Comparison of ENCODE assay signal across 8 cellular contexts in the genomic region with DNA sequence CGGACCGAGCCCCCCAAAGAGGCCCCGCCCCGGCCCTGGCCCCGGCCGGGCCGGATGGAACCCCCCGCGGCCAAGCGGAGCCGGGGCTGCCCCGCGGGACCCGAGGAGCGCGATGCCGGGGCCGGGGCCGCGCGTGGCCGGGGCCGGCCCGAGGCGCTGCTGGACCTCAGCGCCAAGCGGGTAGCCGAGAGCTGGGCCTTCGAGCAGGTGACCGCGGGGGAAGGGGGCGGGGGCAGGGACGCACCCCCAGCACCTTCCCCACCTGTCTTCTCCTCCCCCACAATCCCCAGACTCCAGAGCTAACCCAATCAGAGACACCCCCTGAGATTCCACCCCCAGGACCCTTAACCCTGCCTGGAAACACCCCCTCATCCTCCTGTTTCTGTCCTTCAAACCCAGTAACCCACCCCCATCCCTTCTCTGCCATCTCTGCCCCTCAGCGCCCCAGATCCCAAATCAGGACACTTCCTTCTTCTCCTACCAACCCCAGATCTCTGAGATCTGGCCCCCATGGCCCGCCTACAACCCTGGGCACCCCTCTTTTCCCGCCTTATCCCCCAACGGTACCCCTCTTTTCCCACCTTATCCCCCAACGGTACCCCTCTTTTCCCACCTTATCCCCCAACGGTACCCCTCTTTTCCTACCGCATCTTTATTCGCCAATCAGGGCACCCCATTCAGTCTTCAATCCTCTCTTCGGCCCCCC. TPM values are rescaled to one million over a fixed set of nuclear protein-coding genes. Genes with fewer than 3 reads are reported as not detected.
A peak's percentile ranks its signal among the peaks of the same experiment; 100 is the strongest.
DNase-seq lines count a peak whose midpoint lies in the region; ATAC-seq, FAIRE-seq and TF ChIP-seq lines count a peak whose summit lies in the region.

No MANE protein-coding gene starts in this region.

- peak; percentile 38 for ATAC-seq in GM19328 (IDR thresholded peaks at IDR 0.05; ENCODE audit: unreplicated experiment)
- ATAC-seq in HG03378 (IDR thresholded peaks at IDR 0.05; ENCODE audit: unreplicated experiment), result peak; percentile 12

- H3K9me3 Mint-ChIP-seq in activated naive CD8-positive, alpha-beta T cell treated with anti-CD3 and anti-CD28 coated beads for 36 hours, result no peaks in the 10 kb centered on the region

- no peaks in the 10 kb centered on the region for H3K27me3 ChIP-seq in BLaER1 treated with 17β-estradiol and CSF1 and Interleukin-3, amounts not matched to agents 10 nM and 100 nM
- no peaks in the 10 kb centered on the region for H3K27me3 ChIP-seq in spleen (replicated peaks in 1 of 7)

- H3K27ac Mint-ChIP-seq in activated naive CD8-positive, alpha-beta T cell treated with anti-CD3 and anti-CD28 coated beads for 36 hours, result peak overlapping the region; percentile 65

- no peak for TF ChIP-seq CTCF in spleen (IDR thresholded peaks at IDR 0.05 in 8 of 11, conservative IDR thresholded peaks at IDR 0.05 in 3 of 11)

- peak overlapping the region; percentile 87 for H3K4me3 Mint-ChIP-seq in activated naive CD8-positive, alpha-beta T cell treated with anti-CD3 and anti-CD28 coated beads for 36 hours

- H3K27me3 Mint-ChIP-seq in activated naive CD8-positive, alpha-beta T cell treated with anti-CD3 and anti-CD28 coated beads for 36 hours, result no peaks in the 10 kb centered on the region

- TF ChIP-seq POLR2A in spleen (IDR thresholded peaks at IDR 0.05), result no peak

- 2 to 9% (median 4%) methylated on average over 11 to 41 of the region's 42 CpGs for WGBS in spleen, 5 donors

- no peak for DNase-seq in activated naive CD8-positive, alpha-beta T cell treated with anti-CD3 and anti-CD28 coated beads for 36 hours
- DNase-seq in spleen (no peak), frontal cortex (ENCODE audit: low spot score in 2 of 2) (no peak)
- no peak for DNase-seq in stimulated activated CD4-positive, alpha-beta T cell treated with anti-CD3 and anti-CD28 coated beads, Interleukin-12 subunit alpha, Interleukin-12 subunit beta, amount 100 ng/mL, for 4 hours

- H3K36me3 ChIP-seq in BLaER1 treated with 17β-estradiol and CSF1 and Interleukin-3, amounts not matched to agents 10 nM and 100 nM, result peaks cover 0 to 26% (median 9%) of the 10 kb centered on the region in 11 experiments; a peak in 14 of 22 replicates
- peaks cover 0 to 8% (median 0%) of the 10 kb centered on the region in 6 donors for H3K36me3 ChIP-seq in spleen

- intact Hi-C loops in spleen (cut with DNase I; ENCODE audit: low total_unique reads), result no loop called here

- peaks cover 22% of the 10 kb centered on the region for H3K4me1 Mint-ChIP-seq in activated naive CD8-positive, alpha-beta T cell treated with anti-CD3 and anti-CD28 coated beads for 36 hours

- no peak for FAIRE-seq in frontal cortex (lab: Jason Lieb, UNC)

- H3K9ac ChIP-seq in BLaER1 treated with 17β-estradiol and CSF1 and Interleukin-3, amounts not matched to agents 10 nM and 100 nM, result peak overlapping the region; percentile 90 to 98 (median 94)

- peak overlapping the region; percentile 89 to 96 (median 94) for H3K27ac ChIP-seq in BLaER1 treated with 17β-estradiol and CSF1 and Interleukin-3, amounts not matched to agents 10 nM and 100 nM
- peak overlapping the region; percentile 83 to 96 (median 90) for H3K27ac ChIP-seq in spleen

- H3K4me1 ChIP-seq in BLaER1 treated with 17β-estradiol and CSF1 and Interleukin-3, amounts not matched to agents 10 nM and 100 nM, result peaks cover 30 to 58% (median 45%) of the 10 kb centered on the region in 10 experiments
- peaks cover 11 to 50% (median 35%) of the 10 kb centered on the region in 6 donors for H3K4me1 ChIP-seq in spleen

- H3K4me2 ChIP-seq in BLaER1 treated with 17β-estradiol and CSF1 and Interleukin-3, amounts not matched to agents 10 nM and 100 nM, result peak overlapping the region; percentile 92 to 99 (median 98)

- H3K36me3 Mint-ChIP-seq in activated naive CD8-positive, alpha-beta T cell treated with anti-CD3 and anti-CD28 coated beads for 36 hours, result no peaks in the 10 kb centered on the region

- no peaks in the 10 kb centered on the region for H3K9me3 ChIP-seq in BLaER1 treated with 17β-estradiol and CSF1 and Interleukin-3, amounts not matched to agents 10 nM and 100 nM (replicated peaks in 1 of 11)
- H3K9me3 ChIP-seq in iPS-18c (ENCODE audit: control insufficient read depth, insufficient read depth, low read length), result no peaks in the 10 kb centered on the region
- no peaks in the 10 kb centered on the region for H3K9me3 ChIP-seq in spleen

- peaks cover 0 to 12% (median 4%) of the 10 kb centered on the region in 11 experiments; a peak in 4 of 22 replicates for H4K20me1 ChIP-seq in BLaER1 treated with 17β-estradiol and CSF1 and Interleukin-3, amounts not matched to agents 10 nM and 100 nM

- peak overlapping the region; percentile 90 to 99 (median 98) for H3K4me3 ChIP-seq in BLaER1 treated with 17β-estradiol and CSF1 and Interleukin-3, amounts not matched to agents 10 nM and 100 nM
- H3K4me3 ChIP-seq in iPS-18c (ENCODE audit: insufficient read depth, low read depth, low read length) (peak overlapping the region; percentile 69), spleen (peak overlapping the region; percentile 56 to 90 (median 72))

RNA-seq across cellular contexts. Expression of gene ZSWIM4, which starts 0.5 kb away (rescaled TPM):
- 1 to 10 TPM; 4.3 to 4.4 TPM for total RNA-seq in activated naive CD8-positive, alpha-beta T cell treated with anti-CD3 and anti-CD28 coated beads for 36 hours
- total RNA-seq in spleen (10 to 100 TPM in 3 of 7 donors, 1 to 10 TPM in 4; 6.2 to 14.8 (median 9.4) TPM), frontal cortex (6.9 TPM)
- 1 to 10 TPM; 1.5 to 4.7 (median 1.7) TPM for polyA plus RNA-seq in spleen

RNA-seq across cellular contexts. Expression of gene C19orf53, which starts 21.5 kb away (rescaled TPM):
- total RNA-seq in activated naive CD8-positive, alpha-beta T cell treated with anti-CD3 and anti-CD28 coated beads for 36 hours, result 100 to 1,000 TPM; 137 to 141 TPM
- 100 to 1,000 TPM in 2 of 7 donors, 10 to 100 TPM in 5; 39.6 to 190 (median 55.5) TPM for total RNA-seq in spleen
- polyA plus RNA-seq in spleen, result 100 to 1,000 TPM; 137 to 183 (median 164) TPM
- total RNA-seq in frontal cortex, result 20.8 TPM

RNA-seq across cellular contexts. Expression of gene MRI1, which starts 31.4 kb away (rescaled TPM):
- total RNA-seq in activated naive CD8-positive, alpha-beta T cell treated with anti-CD3 and anti-CD28 coated beads for 36 hours, result 10 to 100 TPM; 35.8 to 38.2 TPM
- 10 to 100 TPM; 31.2 to 64.6 (median 36.6) TPM for total RNA-seq in spleen
- polyA plus RNA-seq in spleen, result 10 to 100 TPM; 21.2 to 25.1 (median 21.7) TPM
- 15.9 TPM for total RNA-seq in frontal cortex
